ENCODE assay signal across 7 cellular contexts in the genomic region with DNA sequence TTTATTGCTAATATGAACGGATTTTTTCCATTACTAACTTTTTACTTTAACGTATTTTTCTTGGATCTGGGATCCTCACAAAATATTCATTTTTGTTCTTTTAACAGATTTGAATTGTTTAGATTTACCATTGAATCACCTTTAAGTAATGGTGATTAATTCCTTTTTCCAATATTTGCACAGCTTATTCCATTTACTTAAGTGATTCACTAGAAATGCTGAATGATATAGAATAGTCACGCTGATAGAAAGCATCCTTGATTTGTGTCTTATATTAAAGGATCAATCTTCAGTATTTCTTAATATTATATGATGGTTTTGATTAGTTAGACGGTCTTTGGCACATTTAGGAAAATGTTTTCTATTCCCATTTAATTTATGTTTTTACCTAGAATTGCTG.
"Had no signal": no experiment of that assay in that cellular context is flagged by ENCODE, and none has a peak within 500 bp of the region (broad histone marks: within the 10 kb centered on the region; RNA-seq: fewer than 3 reads in every experiment).

No MANE protein-coding gene starts in this region.

- DNase-seq: GM23248, GOT3, H7, HFFc6 had no signal

- FAIRE-seq: HepG2 had no signal

- H3K36me3 ChIP-seq: HAP-1 had no signal

- H3K27ac ChIP-seq: GM23248, HL-60 had no signal

- H3K4me3 ChIP-seq: GM23248, HAP-1 had no signal

- H3K9me3 ChIP-seq: HAP-1 had no signal
